In genomic region chr4:8192748-8193738, GRCh38 we compare ENCODE assay signal across 9 cellular contexts. TPM values are rescaled to one million over a fixed set of nuclear protein-coding genes. Genes with fewer than 3 reads are reported as not detected.
DNase-seq lines count a peak whose midpoint lies in the region; ATAC-seq, FAIRE-seq and TF ChIP-seq lines count a peak whose summit lies in the region.
"Had no signal": no experiment of that assay in that cellular context is flagged by ENCODE, and none has a peak within 500 bp of the region (broad histone marks: within the 10 kb centered on the region; RNA-seq: fewer than 3 reads in every experiment).

No MANE protein-coding gene starts in this region.

- TF ChIP-seq POLR2A in Peyer's patch (IDR thresholded peaks at IDR 0.05): no peak
- no peak for TF ChIP-seq POLR2A in H1 (IDR thresholded peaks at IDR 0.05; ENCODE audit: control extremely low read depth in 1 of 2, low read depth in 2 of 2, low read length in 2 of 2)

- TF ChIP-seq CTCF in Peyer's patch (IDR thresholded peaks at IDR 0.05): peak in 5 of 6 experiments; percentile 10 to 47 (median 44)
- TF ChIP-seq CTCF in H1 (IDR thresholded peaks at IDR 0.05; ENCODE audit: control extremely low read depth in 1 of 3, insufficient read depth in 1 of 3, low read depth in 1 of 3, low read length in 3 of 3): peak in 1 of 3 experiments; percentile 4; a peak in 2 of 4 replicates
- TF ChIP-seq CTCF in pancreas (IDR thresholded peaks at IDR 0.05): peak in 1 of 4 donors; percentile 11

- no peak overlapping the region for H3K4me2 ChIP-seq in H1 (ENCODE audit: insufficient read depth in 1 of 2, low read depth in 2 of 2, low read length in 2 of 2)

- H3K4me3 ChIP-seq in Peyer's patch: no peak overlapping the region
- H3K4me3 ChIP-seq in H1 (ENCODE audit: extremely low read depth in 1 of 4, insufficient read depth in 2 of 4, low read depth in 3 of 4, low read length in 4 of 4): no peak overlapping the region
- H3K4me3 ChIP-seq in pancreas: no peak overlapping the region
- H3K4me3 ChIP-seq in H7 (ENCODE audit: insufficient read depth, low read depth, low read length): no peak overlapping the region

- H3K36me3 ChIP-seq in Peyer's patch (no peaks in the 10 kb centered on the region), H1 (ENCODE audit: control insufficient read depth in 2 of 4, insufficient read depth in 4 of 4, low read length in 3 of 4) (no peaks in the 10 kb centered on the region), pancreas (no peaks in the 10 kb centered on the region), H7 (replicated peaks; ENCODE audit: control insufficient read depth, insufficient read depth, low read length) (no peaks in the 10 kb centered on the region)

- ATAC-seq in GM21723 (IDR thresholded peaks at IDR 0.05; ENCODE audit: unreplicated experiment) (peak; percentile 77), pancreas (peak; percentile 53 to 82 (median 70))

- 90% methylated on average over 18 of the region's 18 CpGs; no CpG with 5 or more reads in 1 of the 2 experiments for WGBS in H1 (ENCODE audit: extremely low coverage in 1 of 2, insufficient coverage in 1 of 2, insufficient read length in 1 of 2, insufficient replicate concordance in 2 of 2, low coverage in 1 of 2, low lambda C conversion rate in 2 of 2, missing lambda C conversion rate in 1 of 2), 2 experiments
- 33 to 35% methylated on average over 18 of the region's 18 CpGs for WGBS in pancreas, 2 donors

- H4K91ac ChIP-seq in H1 (replicated peaks; ENCODE audit: insufficient read length, low read length): peak overlapping the region; percentile 40

- H3K4ac ChIP-seq in H1 (replicated peaks; ENCODE audit: insufficient read length, low read depth, low read length): no peak overlapping the region

- intact Hi-C loops in pancreas (cut with DNase I): no loop called here

- no peak overlapping the region for H3K27ac ChIP-seq in Peyer's patch
- no peak overlapping the region for H3K27ac ChIP-seq in H1 (ENCODE audit: low read depth, low read length)
- H3K27ac ChIP-seq in pancreas: peak overlapping the region in 1 of 4 donors; percentile 22
- H3K27ac ChIP-seq: HL-60 had no signal

- no peak overlapping the region for H3K14ac ChIP-seq in H1 (ENCODE audit: insufficient read length)

- peaks cover 0 to 14% (median under 1%) of the 10 kb centered on the region in 4 donors for H3K4me1 ChIP-seq in Peyer's patch
- peaks cover 0 to 6% (median 3%) of the 10 kb centered on the region in 4 experiments; a peak in 3 of 7 replicates for H3K4me1 ChIP-seq in H1 (replicated peaks in 1 of 4; ENCODE audit: control insufficient read depth in 3 of 4, insufficient read depth in 4 of 4, low read length in 3 of 4)
- peaks cover 0 to 11% (median 7%) of the 10 kb centered on the region in 3 donors for H3K4me1 ChIP-seq in pancreas

- no peak for FAIRE-seq in H1 (lab: Jason Lieb, UNC)
- no peak for FAIRE-seq in pancreas (lab: Jason Lieb, UNC)

- peak in 1 of 2 experiments; percentile 21; a peak in 1 of 4 replicates for TF ChIP-seq RAD21 in H1 (IDR thresholded peaks at IDR 0.05 in 1 of 2, conservative IDR thresholded peaks at IDR 0.05 in 1 of 2; ENCODE audit: low read depth in 2 of 2, low read length in 2 of 2)

- DNase-seq in stimulated activated CD4-positive, alpha-beta T cell treated with anti-CD3 and anti-CD28 coated beads, Interleukin-15, amount 100 ng/mL, for 24 hours: peak; percentile 21
- DNase-seq in stimulated activated CD4-positive, alpha-beta T cell treated with anti-CD3 and anti-CD28 coated beads, Interleukin-1b, Interleukin-23, amount 100 ng/mL, for 48 hours: no peak
- DNase-seq in HuH-7.5 (ENCODE audit: low spot score) (peak; percentile 94), Peyer's patch (peak in 2 of 3 donors; percentile 88 to 91), H1 (ENCODE audit: low read depth in 1 of 2, low spot score in 2 of 2) (no peak), pancreas (peak in 4 of 6 donors; percentile 63 to 76 (median 68)), H7 (no peak)

- H4K20me1 ChIP-seq in H1 (replicated peaks in 1 of 2; ENCODE audit: control insufficient read depth in 1 of 2, insufficient read depth in 2 of 2, low read length in 2 of 2): no peaks in the 10 kb centered on the region

- H3K9me3 ChIP-seq in Peyer's patch (no peaks in the 10 kb centered on the region), H1 (ENCODE audit: insufficient read depth in 2 of 2, low read depth in 1 of 2, low read length in 1 of 2) (no peaks in the 10 kb centered on the region), pancreas (no peaks in the 10 kb centered on the region)

- H2AK5ac ChIP-seq in H1 (ENCODE audit: low read depth, low read length): peak overlapping the region; percentile 61; the same call in 1 of the 2 replicates

- 0 out of 2 replicates have a peak overlapping the region, but pooled peaks have one; percentile 18 for H2BK15ac ChIP-seq in H1 (ENCODE audit: low read length)

- CTCF ChIA-PET in H1 (lab: Charles Lee; ENCODE audit: partially characterized antibody): interaction anchor here (0.8 to 2.9 kb wide), 9 partner anchors 12 to 951 kb away, joined by 3 to 11 read pairs (median 5); no protein-coding TSS in a partner anchor

- H2BK5ac ChIP-seq in H1 (ENCODE audit: low read depth, low read length): no peak overlapping the region; the same call in 1 of the 2 replicates

- H3K18ac ChIP-seq in H1 (ENCODE audit: extremely low read depth, low read length): no peak overlapping the region

- H4K5ac ChIP-seq in H1 (ENCODE audit: insufficient read length, low read depth, low read length): no peak overlapping the region

- H3K23me2 ChIP-seq in H1 (ENCODE audit: low read depth, low read length): no peaks in the 10 kb centered on the region

- POLR2A ChIA-PET in H1 (lab: Charles Lee; ENCODE audit: partially characterized antibody): no interaction called here

- H2AFZ ChIP-seq in H1 (ENCODE audit: low read length): no peak overlapping the region

- no peak overlapping the region for H3K9ac ChIP-seq in H1 (replicated peaks in 1 of 4; ENCODE audit: extremely low read depth in 1 of 4, low read depth in 3 of 4, low read length in 3 of 4)

- no peak overlapping the region for H3K23ac ChIP-seq in H1 (ENCODE audit: insufficient read length)

- H3K79me2 ChIP-seq in H1 (ENCODE audit: control insufficient read depth in 1 of 2, insufficient read depth in 2 of 2, low read length in 2 of 2): no peaks in the 10 kb centered on the region

- no peak overlapping the region for H2BK12ac ChIP-seq in H1 (ENCODE audit: low read depth, low read length)

- TF ChIP-seq EP300 in H1 (IDR thresholded peaks at IDR 0.05; ENCODE audit: borderline replicate concordance in 1 of 2, low read depth in 2 of 2, low read length in 2 of 2): no peak

- no peak overlapping the region; the same call in 1 of the 2 replicates for H2BK20ac ChIP-seq in H1 (ENCODE audit: low read length)

- H3K27me3 ChIP-seq in Peyer's patch: no peaks in the 10 kb centered on the region
- no peaks in the 10 kb centered on the region for H3K27me3 ChIP-seq in H1 (replicated peaks in 1 of 4; ENCODE audit: control insufficient read depth in 3 of 4, extremely low read depth in 1 of 4, insufficient read depth in 3 of 4, low read length in 3 of 4)
- no peaks in the 10 kb centered on the region for H3K27me3 ChIP-seq in pancreas
- no peaks in the 10 kb centered on the region for H3K27me3 ChIP-seq in H7 (ENCODE audit: control insufficient read depth, insufficient read depth, low read length)

- no peak overlapping the region for H3K56ac ChIP-seq in H1 (replicated peaks; ENCODE audit: insufficient read length, low read depth, low read length)

- no peak overlapping the region for H4K8ac ChIP-seq in H1 (ENCODE audit: extremely low read depth, insufficient read depth, low read length)

- H2BK120ac ChIP-seq in H1 (replicated peaks; ENCODE audit: low read depth, low read length): no peak overlapping the region

- no peaks in the 10 kb centered on the region for H3K79me1 ChIP-seq in H1 (ENCODE audit: low read depth, low read length)

TF ChIP-seq in H1, 55 proteins besides CTCF, POLR2A, EP300 and RAD21 (continues in another document):
- no peak for TF ChIP-seq NRF1 (IDR thresholded peaks at IDR 0.05; ENCODE audit: low read depth, low read length)
- TF ChIP-seq POLR2AphosphoS5 (IDR thresholded peaks at IDR 0.05; ENCODE audit: low read depth, low read length): no peak

RNA-seq across cellular contexts. Expression of gene SH3TC1, which starts 6.0 kb away (rescaled TPM):
- total RNA-seq in Peyer's patch (10 to 100 TPM in 2 of 4 donors, 1 to 10 TPM in 2; 4.2 to 88.3 (median 11.8) TPM), pancreas (10 to 100 TPM; 12.5 to 28.0 (median 18.1) TPM)
- 0.29 TPM in 1 of 2 replicates, not detected in the other for total RNA-seq in H1 (2021; fragmentation: NEBNext Ultra II Directional; extraction: Animal tissue kit (Norgen Biotek cat#: 25700))
- polyA plus RNA-seq in H1 (2011; rRNA removed) (0.13 and 0.15 TPM in 2 replicates), pancreas (10 to 100 TPM; 23.4 to 23.6 TPM)
- 0.14 TPM for polyA plus RNA-seq in H1 (2011; cell fraction: cytosol; rRNA removed)
- polyA plus RNA-seq in H1 (2011; cell fraction: nucleus; rRNA removed): 0.29 TPM
- 0.08 to 0.36 TPM (median 0.14 TPM) in 4 replicates for polyA plus RNA-seq in H1 (2012, experiment 1 of 2)
- 0.22 TPM for polyA plus RNA-seq in H1 (2012, experiment 2 of 2)
- 0.16 TPM for polyA plus RNA-seq in H1 (2013, experiment 1 of 2)
- polyA plus RNA-seq in H1 (2013, experiment 2 of 2): 0.07 TPM
- polyA minus RNA-seq in H1 (2011; rRNA and poly(A)+ RNA removed): 0.13 and 0.71 TPM in 2 replicates
- not detected for polyA minus RNA-seq in H1 (2011; cell fraction: cytosol; rRNA and poly(A)+ RNA removed)
- polyA minus RNA-seq in H1 (2011; cell fraction: nucleus; rRNA and poly(A)+ RNA removed): 0.30 TPM
- total RNA-seq in H7 (2014; rRNA removed; shearing (Covaris generic)): 0.59 and 2.2 TPM in 2 replicates

RNA-seq across cellular contexts. Expression of gene ABLIM2, which starts 34.4 kb away (rescaled TPM):
- total RNA-seq in Peyer's patch (10 to 100 TPM in 3 of 4 donors, 1 to 10 TPM in 1; 9.0 to 24.2 (median 11.7) TPM), pancreas (1 to 10 TPM; 4.3 to 8.6 (median 6.0) TPM)
- total RNA-seq in H1 (2021; fragmentation: NEBNext Ultra II Directional; extraction: Animal tissue kit (Norgen Biotek cat#: 25700)): 2.8 and 3.0 TPM in 2 replicates
- polyA plus RNA-seq in H1 (2011; rRNA removed) (3.0 TPM in 2 replicates), pancreas (10 to 100 TPM in 1 of 2 donors, 1 to 10 TPM in 1; 6.1 to 13.1 TPM)
- 3.6 TPM for polyA plus RNA-seq in H1 (2011; cell fraction: cytosol; rRNA removed)
- polyA plus RNA-seq in H1 (2011; cell fraction: nucleus; rRNA removed): 5.9 TPM
- polyA plus RNA-seq in H1 (2012, experiment 1 of 2): 2.9 to 4.0 TPM (median 3.3 TPM) in 4 replicates
- polyA plus RNA-seq in H1 (2012, experiment 2 of 2): 2.2 TPM
- 0.95 TPM for polyA plus RNA-seq in H1 (2013, experiment 1 of 2)
- polyA plus RNA-seq in H1 (2013, experiment 2 of 2): 1.2 TPM
- polyA minus RNA-seq in H1 (2011; rRNA and poly(A)+ RNA removed): 2.7 and 4.9 TPM in 2 replicates
- 1.2 TPM for polyA minus RNA-seq in H1 (2011; cell fraction: cytosol; rRNA and poly(A)+ RNA removed)
- 9.1 TPM for polyA minus RNA-seq in H1 (2011; cell fraction: nucleus; rRNA and poly(A)+ RNA removed)
- total RNA-seq in H7 (2014; rRNA removed; shearing (Covaris generic)): 1.6 and 1.9 TPM in 2 replicates

Comparison
In these comparisons a context has a peak if more than half of its experiments do, and no peak if none do; other contexts are left out.
1. DNase-seq: peak in stimulated activated CD4-positive, alpha-beta T cell treated with anti-CD3 and anti-CD28 coated beads, Interleukin-15, amount 100 ng/mL, for 24 hours (single experiment), HuH-7.5 (single experiment), Peyer's patch (2 of 3) and pancreas (4 of 6); none in stimulated activated CD4-positive, alpha-beta T cell treated with anti-CD3 and anti-CD28 coated beads, Interleukin-1b, Interleukin-23, amount 100 ng/mL, for 48 hours (single experiment), H1 (0 of 2) and H7 (single experiment).